Comparison of ENCODE assay signal across 1 cellular context in genomic region chr6:3195695-3196497, GRCh38.
TF ChIP-seq lines count a peak whose summit lies in the region.

No MANE protein-coding gene starts in this region.

TF ChIP-seq in HepG2, 621 proteins besides CTCF, POLR2A, EP300 and RAD21 (continued from another document and continues in another):
- TF ChIP-seq USF2 (IDR thresholded peaks at IDR 0.05; ENCODE audit: low read depth, low read length) (no peak), USF2 (CRISPR knock-in tag; IDR thresholded peaks at IDR 0.05; ENCODE audit: borderline replicate concordance) (0 out of 2 replicates have a peak, but pooled peaks have one; percentile 35), ZKSCAN1 (IDR thresholded peaks at IDR 0.05; ENCODE audit: low read length) (no peak), FOXK2 (IDR thresholded peaks at IDR 0.05) (peak; percentile 73), TBX2 (CRISPR knock-in tag; IDR thresholded peaks at IDR 0.05; ENCODE audit: borderline replicate concordance) (peak; percentile 37), ETV5 (CRISPR knock-in tag; IDR thresholded peaks at IDR 0.05; ENCODE audit: borderline replicate concordance) (0 out of 2 replicates have a peak, but pooled peaks have one; percentile 13), ZFY (CRISPR knock-in tag; IDR thresholded peaks at IDR 0.05) (peak; percentile 70), SCMH1 (CRISPR knock-in tag; IDR thresholded peaks at IDR 0.05; ENCODE audit: borderline replicate concordance) (no peak), FIP1L1 (IDR thresholded peaks at IDR 0.05; ENCODE audit: borderline replicate concordance, insufficient read depth, low read depth, low read length) (no peak), ZNF878 (CRISPR knock-in tag; IDR thresholded peaks at IDR 0.05) (no peak), ZBTB42 (CRISPR knock-in tag; IDR thresholded peaks at IDR 0.05) (0 out of 2 replicates have a peak, but pooled peaks have one; percentile 56), ZNF205 (CRISPR knock-in tag; IDR thresholded peaks at IDR 0.05) (no peak), ZNF775 (CRISPR knock-in tag; IDR thresholded peaks at IDR 0.05; ENCODE audit: borderline replicate concordance) (no peak), MYC (CRISPR knock-in tag; IDR thresholded peaks at IDR 0.05; ENCODE audit: borderline replicate concordance) (peak; percentile 65; the same call in 1 of the 2 replicates), ZBTB4 (CRISPR knock-in tag; IDR thresholded peaks at IDR 0.05; ENCODE audit: borderline replicate concordance) (no peak), TFDP2 (CRISPR knock-in tag; IDR thresholded peaks at IDR 0.05) (no peak), SRSF4 (IDR thresholded peaks at IDR 0.05; ENCODE audit: low read depth, low read length, poor library complexity, severe bottlenecking) (no peak), BCL6 (CRISPR knock-in tag; IDR thresholded peaks at IDR 0.05) (peak; percentile 43; the same call in 1 of the 2 replicates), SIX4 (CRISPR knock-in tag; IDR thresholded peaks at IDR 0.05) (no peak), ZNF468 (CRISPR knock-in tag; IDR thresholded peaks at IDR 0.05) (no peak), KLF13 (CRISPR knock-in tag; IDR thresholded peaks at IDR 0.05) (no peak), GATA4 (IDR thresholded peaks at IDR 0.05; ENCODE audit: borderline replicate concordance, low read depth) (0 out of 2 replicates have a peak, but pooled peaks have one; percentile 32), HMGA1 (CRISPR knock-in tag; conservative IDR thresholded peaks at IDR 0.05) (no peak), ZNF335 (CRISPR knock-in tag; IDR thresholded peaks at IDR 0.05) (no peak), RBM22 (optimal IDR thresholded peaks at IDR 0.05; ENCODE audit: low read length) (no peak), SPEN (CRISPR knock-in tag; IDR thresholded peaks at IDR 0.05; ENCODE audit: low read depth) (peak; percentile 86), MTA3 (CRISPR knock-in tag; IDR thresholded peaks at IDR 0.05) (no peak), CSRNP1 (CRISPR knock-in tag; IDR thresholded peaks at IDR 0.05) (peak; percentile 71; the same call in 1 of the 2 replicates), NFYC (CRISPR knock-in tag; IDR thresholded peaks at IDR 0.05) (peak; percentile 25; the same call in 1 of the 2 replicates), ZBTB37 (CRISPR knock-in tag; IDR thresholded peaks at IDR 0.05) (0 out of 2 replicates have a peak, but pooled peaks have one; percentile 45), FOXK1 (CRISPR knock-in tag; IDR thresholded peaks at IDR 0.05; ENCODE audit: borderline replicate concordance, low read depth) (peak; percentile 81; the same call in 1 of the 2 replicates), YY1 (IDR thresholded peaks at IDR 0.05; ENCODE audit: insufficient read depth, insufficient replicate concordance, low read depth, low read length) (peak; percentile 67), ZNF24 (IDR thresholded peaks at IDR 0.05) (no peak), MED1 (CRISPR knock-in tag; IDR thresholded peaks at IDR 0.05) (peak; percentile 5), RBAK (CRISPR knock-in tag; IDR thresholded peaks at IDR 0.05) (no peak), KDM3A (CRISPR knock-in tag; IDR thresholded peaks at IDR 0.05; ENCODE audit: low read depth) (peak; percentile 66), ZNF138 (CRISPR knock-in tag; IDR thresholded peaks at IDR 0.05; ENCODE audit: low read depth) (0 out of 2 replicates have a peak, but pooled peaks have one; percentile 64), RFXAP (CRISPR knock-in tag; IDR thresholded peaks at IDR 0.05; ENCODE audit: borderline replicate concordance) (peak; percentile 26; the same call in 1 of the 2 replicates), DPF2 (CRISPR knock-in tag; IDR thresholded peaks at IDR 0.05; ENCODE audit: borderline replicate concordance, low read depth) (no peak), ZNF619 (CRISPR knock-in tag; IDR thresholded peaks at IDR 0.05) (no peak), ZNF782 (CRISPR knock-in tag; IDR thresholded peaks at IDR 0.05; ENCODE audit: borderline replicate concordance) (0 out of 2 replicates have a peak, but pooled peaks have one; percentile 61), ZBTB7B (CRISPR knock-in tag; IDR thresholded peaks at IDR 0.05) (peak; percentile 56; the same call in 1 of the 2 replicates), NFYB (CRISPR knock-in tag; IDR thresholded peaks at IDR 0.05) (peak; percentile 47; the same call in 1 of the 2 replicates)
- TF ChIP-seq, protein P1, sequence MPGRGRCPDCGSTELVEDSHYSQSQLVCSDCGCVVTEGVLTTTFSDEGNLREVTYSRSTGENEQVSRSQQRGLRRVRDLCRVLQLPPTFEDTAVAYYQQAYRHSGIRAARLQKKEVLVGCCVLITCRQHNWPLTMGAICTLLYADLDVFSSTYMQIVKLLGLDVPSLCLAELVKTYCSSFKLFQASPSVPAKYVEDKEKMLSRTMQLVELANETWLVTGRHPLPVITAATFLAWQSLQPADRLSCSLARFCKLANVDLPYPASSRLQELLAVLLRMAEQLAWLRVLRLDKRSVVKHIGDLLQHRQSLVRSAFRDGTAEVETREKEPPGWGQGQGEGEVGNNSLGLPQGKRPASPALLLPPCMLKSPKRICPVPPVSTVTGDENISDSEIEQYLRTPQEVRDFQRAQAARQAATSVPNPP (CRISPR knock-in tag; IDR thresholded peaks at IDR 0.05) = no peak
- TF ChIP-seq, protein P2, sequence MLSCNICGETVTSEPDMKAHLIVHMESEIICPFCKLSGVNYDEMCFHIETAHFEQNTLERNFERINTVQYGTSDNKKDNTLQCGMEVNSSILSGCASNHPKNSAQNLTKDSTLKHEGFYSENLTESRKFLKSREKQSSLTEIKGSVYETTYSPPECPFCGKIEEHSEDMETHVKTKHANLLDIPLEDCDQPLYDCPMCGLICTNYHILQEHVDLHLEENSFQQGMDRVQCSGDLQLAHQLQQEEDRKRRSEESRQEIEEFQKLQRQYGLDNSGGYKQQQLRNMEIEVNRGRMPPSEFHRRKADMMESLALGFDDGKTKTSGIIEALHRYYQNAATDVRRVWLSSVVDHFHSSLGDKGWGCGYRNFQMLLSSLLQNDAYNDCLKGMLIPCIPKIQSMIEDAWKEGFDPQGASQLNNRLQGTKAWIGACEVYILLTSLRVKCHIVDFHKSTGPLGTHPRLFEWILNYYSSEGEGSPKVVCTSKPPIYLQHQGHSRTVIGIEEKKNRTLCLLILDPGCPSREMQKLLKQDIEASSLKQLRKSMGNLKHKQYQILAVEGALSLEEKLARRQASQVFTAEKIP (CRISPR knock-in tag; IDR thresholded peaks at IDR 0.05; ENCODE audit: borderline replicate concordance) = no peak
- TF ChIP-seq, protein P3, sequence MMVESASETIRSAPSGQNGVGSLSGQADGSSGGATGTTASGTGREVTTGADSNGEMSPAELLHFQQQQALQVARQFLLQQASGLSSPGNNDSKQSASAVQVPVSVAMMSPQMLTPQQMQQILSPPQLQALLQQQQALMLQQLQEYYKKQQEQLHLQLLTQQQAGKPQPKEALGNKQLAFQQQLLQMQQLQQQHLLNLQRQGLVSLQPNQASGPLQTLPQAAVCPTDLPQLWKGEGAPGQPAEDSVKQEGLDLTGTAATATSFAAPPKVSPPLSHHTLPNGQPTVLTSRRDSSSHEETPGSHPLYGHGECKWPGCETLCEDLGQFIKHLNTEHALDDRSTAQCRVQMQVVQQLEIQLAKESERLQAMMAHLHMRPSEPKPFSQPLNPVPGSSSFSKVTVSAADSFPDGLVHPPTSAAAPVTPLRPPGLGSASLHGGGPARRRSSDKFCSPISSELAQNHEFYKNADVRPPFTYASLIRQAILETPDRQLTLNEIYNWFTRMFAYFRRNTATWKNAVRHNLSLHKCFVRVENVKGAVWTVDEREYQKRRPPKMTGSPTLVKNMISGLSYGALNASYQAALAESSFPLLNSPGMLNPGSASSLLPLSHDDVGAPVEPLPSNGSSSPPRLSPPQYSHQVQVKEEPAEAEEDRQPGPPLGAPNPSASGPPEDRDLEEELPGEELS (CRISPR knock-in tag; IDR thresholded peaks at IDR 0.05) = peak; percentile 43; the same call in 1 of the 2 replicates
- TF ChIP-seq, protein P4, sequence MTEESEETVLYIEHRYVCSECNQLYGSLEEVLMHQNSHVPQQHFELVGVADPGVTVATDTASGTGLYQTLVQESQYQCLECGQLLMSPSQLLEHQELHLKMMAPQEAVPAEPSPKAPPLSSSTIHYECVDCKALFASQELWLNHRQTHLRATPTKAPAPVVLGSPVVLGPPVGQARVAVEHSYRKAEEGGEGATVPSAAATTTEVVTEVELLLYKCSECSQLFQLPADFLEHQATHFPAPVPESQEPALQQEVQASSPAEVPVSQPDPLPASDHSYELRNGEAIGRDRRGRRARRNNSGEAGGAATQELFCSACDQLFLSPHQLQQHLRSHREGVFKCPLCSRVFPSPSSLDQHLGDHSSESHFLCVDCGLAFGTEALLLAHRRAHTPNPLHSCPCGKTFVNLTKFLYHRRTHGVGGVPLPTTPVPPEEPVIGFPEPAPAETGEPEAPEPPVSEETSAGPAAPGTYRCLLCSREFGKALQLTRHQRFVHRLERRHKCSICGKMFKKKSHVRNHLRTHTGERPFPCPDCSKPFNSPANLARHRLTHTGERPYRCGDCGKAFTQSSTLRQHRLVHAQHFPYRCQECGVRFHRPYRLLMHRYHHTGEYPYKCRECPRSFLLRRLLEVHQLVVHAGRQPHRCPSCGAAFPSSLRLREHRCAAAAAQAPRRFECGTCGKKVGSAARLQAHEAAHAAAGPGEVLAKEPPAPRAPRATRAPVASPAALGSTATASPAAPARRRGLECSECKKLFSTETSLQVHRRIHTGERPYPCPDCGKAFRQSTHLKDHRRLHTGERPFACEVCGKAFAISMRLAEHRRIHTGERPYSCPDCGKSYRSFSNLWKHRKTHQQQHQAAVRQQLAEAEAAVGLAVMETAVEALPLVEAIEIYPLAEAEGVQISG (CRISPR knock-in tag; IDR thresholded peaks at IDR 0.05) = no peak
- TF ChIP-seq, protein P5, sequence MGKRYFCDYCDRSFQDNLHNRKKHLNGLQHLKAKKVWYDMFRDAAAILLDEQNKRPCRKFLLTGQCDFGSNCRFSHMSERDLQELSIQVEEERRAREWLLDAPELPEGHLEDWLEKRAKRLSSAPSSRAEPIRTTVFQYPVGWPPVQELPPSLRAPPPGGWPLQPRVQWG (CRISPR knock-in tag; IDR thresholded peaks at IDR 0.05; ENCODE audit: borderline replicate concordance, low read depth) = no peak
